1 cellular context compared by ENCODE assay signal in genomic region chr17:3801043-3801746, GRCh38.
TF ChIP-seq lines count a peak whose summit lies in the region.

A gene with protein sequence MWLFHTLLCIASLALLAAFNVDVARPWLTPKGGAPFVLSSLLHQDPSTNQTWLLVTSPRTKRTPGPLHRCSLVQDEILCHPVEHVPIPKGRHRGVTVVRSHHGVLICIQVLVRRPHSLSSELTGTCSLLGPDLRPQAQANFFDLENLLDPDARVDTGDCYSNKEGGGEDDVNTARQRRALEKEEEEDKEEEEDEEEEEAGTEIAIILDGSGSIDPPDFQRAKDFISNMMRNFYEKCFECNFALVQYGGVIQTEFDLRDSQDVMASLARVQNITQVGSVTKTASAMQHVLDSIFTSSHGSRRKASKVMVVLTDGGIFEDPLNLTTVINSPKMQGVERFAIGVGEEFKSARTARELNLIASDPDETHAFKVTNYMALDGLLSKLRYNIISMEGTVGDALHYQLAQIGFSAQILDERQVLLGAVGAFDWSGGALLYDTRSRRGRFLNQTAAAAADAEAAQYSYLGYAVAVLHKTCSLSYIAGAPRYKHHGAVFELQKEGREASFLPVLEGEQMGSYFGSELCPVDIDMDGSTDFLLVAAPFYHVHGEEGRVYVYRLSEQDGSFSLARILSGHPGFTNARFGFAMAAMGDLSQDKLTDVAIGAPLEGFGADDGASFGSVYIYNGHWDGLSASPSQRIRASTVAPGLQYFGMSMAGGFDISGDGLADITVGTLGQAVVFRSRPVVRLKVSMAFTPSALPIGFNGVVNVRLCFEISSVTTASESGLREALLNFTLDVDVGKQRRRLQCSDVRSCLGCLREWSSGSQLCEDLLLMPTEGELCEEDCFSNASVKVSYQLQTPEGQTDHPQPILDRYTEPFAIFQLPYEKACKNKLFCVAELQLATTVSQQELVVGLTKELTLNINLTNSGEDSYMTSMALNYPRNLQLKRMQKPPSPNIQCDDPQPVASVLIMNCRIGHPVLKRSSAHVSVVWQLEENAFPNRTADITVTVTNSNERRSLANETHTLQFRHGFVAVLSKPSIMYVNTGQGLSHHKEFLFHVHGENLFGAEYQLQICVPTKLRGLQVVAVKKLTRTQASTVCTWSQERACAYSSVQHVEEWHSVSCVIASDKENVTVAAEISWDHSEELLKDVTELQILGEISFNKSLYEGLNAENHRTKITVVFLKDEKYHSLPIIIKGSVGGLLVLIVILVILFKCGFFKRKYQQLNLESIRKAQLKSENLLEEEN (minus strand): TSS chr17:3801188. CDS start chr17:3801144, 44 bp downstream.

TF ChIP-seq in GM23338, 12 proteins besides CTCF, POLR2A, EP300 and RAD21 (continued from another document):
- TF ChIP-seq, protein P1, sequence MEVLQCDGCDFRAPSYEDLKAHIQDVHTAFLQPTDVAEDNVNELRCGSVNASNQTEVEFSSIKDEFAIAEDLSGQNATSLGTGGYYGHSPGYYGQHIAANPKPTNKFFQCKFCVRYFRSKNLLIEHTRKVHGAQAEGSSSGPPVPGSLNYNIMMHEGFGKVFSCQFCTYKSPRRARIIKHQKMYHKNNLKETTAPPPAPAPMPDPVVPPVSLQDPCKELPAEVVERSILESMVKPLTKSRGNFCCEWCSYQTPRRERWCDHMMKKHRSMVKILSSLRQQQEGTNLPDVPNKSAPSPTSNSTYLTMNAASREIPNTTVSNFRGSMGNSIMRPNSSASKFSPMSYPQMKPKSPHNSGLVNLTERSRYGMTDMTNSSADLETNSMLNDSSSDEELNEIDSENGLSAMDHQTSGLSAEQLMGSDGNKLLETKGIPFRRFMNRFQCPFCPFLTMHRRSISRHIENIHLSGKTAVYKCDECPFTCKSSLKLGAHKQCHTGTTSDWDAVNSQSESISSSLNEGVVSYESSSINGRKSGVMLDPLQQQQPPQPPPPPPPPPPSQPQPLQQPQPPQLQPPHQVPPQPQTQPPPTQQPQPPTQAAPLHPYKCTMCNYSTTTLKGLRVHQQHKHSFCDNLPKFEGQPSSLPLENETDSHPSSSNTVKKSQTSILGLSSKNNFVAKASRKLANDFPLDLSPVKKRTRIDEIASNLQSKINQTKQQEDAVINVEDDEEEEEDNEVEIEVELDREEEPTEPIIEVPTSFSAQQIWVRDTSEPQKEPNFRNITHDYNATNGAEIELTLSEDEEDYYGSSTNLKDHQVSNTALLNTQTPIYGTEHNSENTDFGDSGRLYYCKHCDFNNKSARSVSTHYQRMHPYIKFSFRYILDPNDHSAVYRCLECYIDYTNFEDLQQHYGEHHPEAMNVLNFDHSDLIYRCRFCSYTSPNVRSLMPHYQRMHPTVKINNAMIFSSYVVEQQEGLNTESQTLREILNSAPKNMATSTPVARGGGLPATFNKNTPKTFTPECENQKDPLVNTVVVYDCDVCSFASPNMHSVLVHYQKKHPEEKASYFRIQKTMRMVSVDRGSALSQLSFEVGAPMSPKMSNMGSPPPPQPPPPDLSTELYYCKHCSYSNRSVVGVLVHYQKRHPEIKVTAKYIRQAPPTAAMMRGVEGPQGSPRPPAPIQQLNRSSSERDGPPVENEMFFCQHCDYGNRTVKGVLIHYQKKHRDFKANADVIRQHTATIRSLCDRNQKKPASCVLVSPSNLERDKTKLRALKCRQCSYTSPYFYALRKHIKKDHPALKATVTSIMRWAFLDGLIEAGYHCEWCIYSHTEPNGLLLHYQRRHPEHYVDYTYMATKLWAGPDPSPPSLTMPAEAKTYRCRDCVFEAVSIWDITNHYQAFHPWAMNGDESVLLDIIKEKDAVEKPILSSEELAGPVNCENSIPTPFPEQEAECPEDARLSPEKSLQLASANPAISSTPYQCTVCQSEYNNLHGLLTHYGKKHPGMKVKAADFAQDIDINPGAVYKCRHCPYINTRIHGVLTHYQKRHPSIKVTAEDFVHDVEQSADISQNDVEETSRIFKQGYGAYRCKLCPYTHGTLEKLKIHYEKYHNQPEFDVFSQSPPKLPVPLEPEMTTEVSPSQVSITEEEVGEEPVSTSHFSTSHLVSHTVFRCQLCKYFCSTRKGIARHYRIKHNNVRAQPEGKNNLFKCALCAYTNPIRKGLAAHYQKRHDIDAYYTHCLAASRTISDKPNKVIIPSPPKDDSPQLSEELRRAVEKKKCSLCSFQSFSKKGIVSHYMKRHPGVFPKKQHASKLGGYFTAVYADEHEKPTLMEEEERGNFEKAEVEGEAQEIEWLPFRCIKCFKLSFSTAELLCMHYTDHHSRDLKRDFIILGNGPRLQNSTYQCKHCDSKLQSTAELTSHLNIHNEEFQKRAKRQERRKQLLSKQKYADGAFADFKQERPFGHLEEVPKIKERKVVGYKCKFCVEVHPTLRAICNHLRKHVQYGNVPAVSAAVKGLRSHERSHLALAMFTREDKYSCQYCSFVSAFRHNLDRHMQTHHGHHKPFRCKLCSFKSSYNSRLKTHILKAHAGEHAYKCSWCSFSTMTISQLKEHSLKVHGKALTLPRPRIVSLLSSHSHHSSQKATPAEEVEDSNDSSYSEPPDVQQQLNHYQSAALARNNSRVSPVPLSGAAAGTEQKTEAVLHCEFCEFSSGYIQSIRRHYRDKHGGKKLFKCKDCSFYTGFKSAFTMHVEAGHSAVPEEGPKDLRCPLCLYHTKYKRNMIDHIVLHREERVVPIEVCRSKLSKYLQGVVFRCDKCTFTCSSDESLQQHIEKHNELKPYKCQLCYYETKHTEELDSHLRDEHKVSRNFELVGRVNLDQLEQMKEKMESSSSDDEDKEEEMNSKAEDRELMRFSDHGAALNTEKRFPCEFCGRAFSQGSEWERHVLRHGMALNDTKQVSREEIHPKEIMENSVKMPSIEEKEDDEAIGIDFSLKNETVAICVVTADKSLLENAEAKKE (CRISPR knock-in tag; IDR thresholded peaks at IDR 0.05): no peak
- TF ChIP-seq STAT1 (IDR thresholded peaks at IDR 0.05; ENCODE audit: unreplicated experiment) (no peak), JUNB (IDR thresholded peaks at IDR 0.05; ENCODE audit: unreplicated experiment) (no peak), ZNF331 (CRISPR knock-in tag; IDR thresholded peaks at IDR 0.05; ENCODE audit: low read depth) (no peak), EZH2 (IDR thresholded peaks at IDR 0.05; ENCODE audit: low read depth, unreplicated experiment) (no peak), ZNF114 (CRISPR knock-in tag; IDR thresholded peaks at IDR 0.05) (no peak), EZH2phosphoT487 (IDR thresholded peaks at IDR 0.05; ENCODE audit: unreplicated experiment) (no peak), NANOG (IDR thresholded peaks at IDR 0.05; ENCODE audit: borderline replicate concordance) (no peak), POLR2AphosphoS5 (IDR thresholded peaks at IDR 0.05; ENCODE audit: low read depth) (no peak), CREB1 (CRISPR knock-in tag; IDR thresholded peaks at IDR 0.05; ENCODE audit: low read depth) (no peak)
- TF ChIP-seq, protein P2, sequence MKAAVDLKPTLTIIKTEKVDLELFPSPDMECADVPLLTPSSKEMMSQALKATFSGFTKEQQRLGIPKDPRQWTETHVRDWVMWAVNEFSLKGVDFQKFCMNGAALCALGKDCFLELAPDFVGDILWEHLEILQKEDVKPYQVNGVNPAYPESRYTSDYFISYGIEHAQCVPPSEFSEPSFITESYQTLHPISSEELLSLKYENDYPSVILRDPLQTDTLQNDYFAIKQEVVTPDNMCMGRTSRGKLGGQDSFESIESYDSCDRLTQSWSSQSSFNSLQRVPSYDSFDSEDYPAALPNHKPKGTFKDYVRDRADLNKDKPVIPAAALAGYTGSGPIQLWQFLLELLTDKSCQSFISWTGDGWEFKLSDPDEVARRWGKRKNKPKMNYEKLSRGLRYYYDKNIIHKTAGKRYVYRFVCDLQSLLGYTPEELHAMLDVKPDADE (IDR thresholded peaks at IDR 0.05): no peak
